Comparison of ENCODE assay signal across 8 cellular contexts in genomic region chr5:123670981-123671557, GRCh38.
A peak's percentile ranks its signal among the peaks of the same experiment; 100 is the strongest.
DNase-seq lines count a peak whose midpoint lies in the region; ATAC-seq and TF ChIP-seq lines count a peak whose summit lies in the region.

No MANE protein-coding gene starts in this region.

- H3K27ac ChIP-seq in DND-41 (ENCODE audit: low read length) (no peak overlapping the region), osteoblast (ENCODE audit: low read depth, low read length) (no peak overlapping the region)

- no peak overlapping the region for H3K4me3 Mint-ChIP-seq in HFFc6

- H3K36me3 Mint-ChIP-seq in HFFc6 (ENCODE audit: low read depth) = no peaks in the 10 kb centered on the region

- H3K36me3 ChIP-seq in DND-41 (ENCODE audit: insufficient read depth, low read length) (no peaks in the 10 kb centered on the region), osteoblast (ENCODE audit: insufficient read depth, low read length) (no peaks in the 10 kb centered on the region)

- H3K9me3 ChIP-seq in DND-41 (ENCODE audit: insufficient read depth, low read length, severe bottlenecking) = no peaks in the 10 kb centered on the region
- H3K9me3 ChIP-seq in osteoblast (ENCODE audit: low read depth, low read length) = no peaks in the 10 kb centered on the region

- DNase-seq in DND-41 (peak; percentile 49), HFFc6 (peak; percentile 22), NCI-H345 treated with DMSO at 0.1 percent for 48 hours (lab: John Stamatoyannopoulos, UW; ENCODE audit: unreplicated experiment) (peak; percentile 26), fibroblast of the aortic adventitia (ENCODE audit: low read depth) (peak; percentile 68), osteoblast (ENCODE audit: insufficient read length, low spot score, missing footprints) (no peak), HPDE6-E6E7 (ENCODE audit: extremely low spot score) (no peak)
- peak; percentile 2 to 11 (median 2) for DNase-seq in activated CD8-positive, alpha-beta memory T cell treated with anti-CD3 and anti-CD28 coated beads for 48 hours (ENCODE audit: low read depth in 2 of 3, low spot score in 2 of 3)

- H3K9me3 Mint-ChIP-seq in HFFc6 = no peaks in the 10 kb centered on the region

- H3K79me2 ChIP-seq in DND-41 (ENCODE audit: insufficient read depth, low read length) = no peaks in the 10 kb centered on the region
- no peaks in the 10 kb centered on the region for H3K79me2 ChIP-seq in osteoblast (ENCODE audit: insufficient read depth, low read length)

- H3K4me1 Mint-ChIP-seq in HFFc6 (ENCODE audit: low read depth) = peaks cover 29% of the 10 kb centered on the region

- H2AFZ ChIP-seq in DND-41 (ENCODE audit: low read depth, low read length) = no peak overlapping the region
- H2AFZ ChIP-seq in osteoblast (ENCODE audit: low read length) = no peak overlapping the region

- H3K4me3 ChIP-seq in DND-41 (ENCODE audit: low read depth in 1 of 2, low read length in 2 of 2) (no peak overlapping the region), fibroblast of the aortic adventitia (ENCODE audit: low read depth, low read length) (no peak overlapping the region), osteoblast (ENCODE audit: insufficient read depth, low read length) (no peak overlapping the region)

- no peak for ATAC-seq in DND-41 (ENCODE audit: insufficient read depth, low read depth)
- no peak for ATAC-seq in GM21423 (IDR thresholded peaks at IDR 0.05; ENCODE audit: unreplicated experiment)

- TF ChIP-seq CTCF in DND-41 (IDR thresholded peaks at IDR 0.05; ENCODE audit: borderline replicate concordance, extremely low read depth, low read length, poor library complexity, severe bottlenecking) (peak; percentile 86), HFFc6 (IDR thresholded peaks at IDR 0.05) (peak; percentile 94), fibroblast of the aortic adventitia (IDR thresholded peaks at IDR 0.05; ENCODE audit: insufficient read depth, low read length) (peak; percentile 85), osteoblast (IDR thresholded peaks at IDR 0.05; ENCODE audit: extremely low read depth, low read depth, low read length) (peak; percentile 85)

- H3K27me3 ChIP-seq in DND-41 (ENCODE audit: insufficient read depth, low read length, poor library complexity) (no peaks in the 10 kb centered on the region), osteoblast (ENCODE audit: insufficient read depth, low read length) (no peaks in the 10 kb centered on the region)

- H3K9ac ChIP-seq in DND-41 (ENCODE audit: low read depth, low read length) = no peak overlapping the region

- no peak overlapping the region for H3K27ac Mint-ChIP-seq in HFFc6

- no peaks in the 10 kb centered on the region for H4K20me1 ChIP-seq in DND-41 (ENCODE audit: insufficient read depth, low read length)
- no peaks in the 10 kb centered on the region for H4K20me1 ChIP-seq in osteoblast (ENCODE audit: insufficient read depth, low read length)

- no peaks in the 10 kb centered on the region; the same call in 1 of the 2 replicates for H3K27me3 Mint-ChIP-seq in HFFc6 (ENCODE audit: insufficient read depth)

- no peak overlapping the region for H3K4me2 ChIP-seq in DND-41 (ENCODE audit: insufficient read depth, low read length)
- peak overlapping the region; percentile 51 for H3K4me2 ChIP-seq in osteoblast (ENCODE audit: insufficient read depth, low read length)

- peaks cover 8% of the 10 kb centered on the region for H3K4me1 ChIP-seq in DND-41 (ENCODE audit: insufficient read depth, low read length)
- H3K4me1 ChIP-seq in osteoblast (ENCODE audit: insufficient read depth, low read length) = no peaks in the 10 kb centered on the region

Comparison
In these comparisons a context has a peak if more than half of its experiments do, and no peak if none do; other contexts are left out.
1. DNase-seq: peak in DND-41 (single experiment), HFFc6 (single experiment), NCI-H345 treated with DMSO at 0.1 percent for 48 hours (single experiment), activated CD8-positive, alpha-beta memory T cell treated with anti-CD3 and anti-CD28 coated beads for 48 hours (3 of 3) and fibroblast of the aortic adventitia (single experiment); none in osteoblast (single experiment) and HPDE6-E6E7 (single experiment).
2. Peak in every context shown above with its lines, with median percentiles within 50 percentile points of each other: CTCF ChIP-seq.